Comparison of ENCODE assay signal across 25 cellular contexts in genomic region chr10:25047088-25047487, GRCh38. TPM values are rescaled to one million over a fixed set of nuclear protein-coding genes. Genes with fewer than 3 reads are reported as not detected.
"Had no signal": no experiment of that assay in that cellular context is flagged by ENCODE, and none has a peak within 500 bp of the region (broad histone marks: within the 10 kb centered on the region; RNA-seq: fewer than 3 reads in every experiment).

No MANE protein-coding gene starts in this region.

- H3K9me3 Mint-ChIP-seq: activated B cell treated with CpG ODN at 0.5 μM for 24 hours; activated naive CD8-positive, alpha-beta T cell treated with anti-CD3 and anti-CD28 coated beads, Interleukin-2, amount 10 ng/mL, durations not matched to agents 7 days and 5 days; immature natural killer cell had no signal

- H3K27ac ChIP-seq: sigmoid colon, spleen had no signal

- H3K4me3 ChIP-seq: sigmoid colon, spleen, thoracic aorta had no signal

- H3K27me3 ChIP-seq: sigmoid colon, spleen had no signal

- DNase-seq: activated B cell treated with CpG ODN at 0.5 μM for 24 hours; activated CD4-positive, alpha-beta memory T cell treated with anti-CD3 and anti-CD28 coated beads for 36 hours; activated CD4-positive, alpha-beta T cell treated with anti-CD3 and anti-CD28 coated beads for 36 hours; activated naive CD4-positive, alpha-beta T cell treated with Interleukin-2 at 50 U/mL for 16 hours; activated naive CD8-positive, alpha-beta T cell treated with anti-CD3 and anti-CD28 coated beads, Interleukin-2, amount 10 ng/mL, durations not matched to agents 7 days and 5 days; activated T-cell treated with anti-CD3 and anti-CD28 coated beads, Interleukin-2, amount 50 U/mL, for 48 hours; immature natural killer cell; mesendoderm; naive thymus-derived CD4-positive, alpha-beta T cell; occipital lobe; sigmoid colon; spleen; stimulated activated CD4-positive, alpha-beta T cell treated with anti-CD3 and anti-CD28 coated beads, Interleukin-4, amount 100 ng/mL, for 1 hour; stimulated activated naive CD4-positive, alpha-beta T cell; T1000 had no signal

- H3K27ac Mint-ChIP-seq: activated B cell treated with CpG ODN at 0.5 μM for 24 hours; activated CD4-positive, alpha-beta memory T cell treated with anti-CD3 and anti-CD28 coated beads for 36 hours; activated CD4-positive, alpha-beta T cell treated with anti-CD3 and anti-CD28 coated beads for 36 hours; activated naive CD8-positive, alpha-beta T cell treated with anti-CD3 and anti-CD28 coated beads, Interleukin-2, amount 10 ng/mL, durations not matched to agents 7 days and 5 days; immature natural killer cell; naive thymus-derived CD4-positive, alpha-beta T cell; T-helper 1 cell treated with Interleukin-12 subunit alpha and Interleukin-12 subunit beta and Interleukin-4 antibody, amounts not matched to agents 30 μg/mL and 1 μg/mL, for 36 hours; type B pancreatic cell had no signal

- FAIRE-seq: endometrium had no signal

- H3K4me1 Mint-ChIP-seq: activated B cell treated with CpG ODN at 0.5 μM for 24 hours; activated CD4-positive, alpha-beta T cell treated with anti-CD3 and anti-CD28 coated beads for 36 hours; activated naive CD8-positive, alpha-beta T cell treated with anti-CD3 and anti-CD28 coated beads, Interleukin-2, amount 10 ng/mL, durations not matched to agents 7 days and 5 days; neural crest cell had no signal

- H3K36me3 ChIP-seq: sigmoid colon, spleen, thoracic aorta had no signal

- H3K36me3 Mint-ChIP-seq: activated naive CD8-positive, alpha-beta T cell treated with anti-CD3 and anti-CD28 coated beads, Interleukin-2, amount 10 ng/mL, durations not matched to agents 7 days and 5 days; brain; naive thymus-derived CD4-positive, alpha-beta T cell; type B pancreatic cell had no signal

- ATAC-seq: activated CD4-positive, alpha-beta T cell treated with anti-CD3 and anti-CD28 coated beads for 36 hours; naive thymus-derived CD4-positive, alpha-beta T cell had no signal

- H3K4me1 ChIP-seq: spleen had no signal

- H3K4me3 Mint-ChIP-seq: activated B cell treated with CpG ODN at 0.5 μM for 24 hours; activated CD4-positive, alpha-beta memory T cell treated with anti-CD3 and anti-CD28 coated beads for 36 hours; activated CD4-positive, alpha-beta T cell treated with anti-CD3 and anti-CD28 coated beads for 36 hours; activated naive CD8-positive, alpha-beta T cell treated with anti-CD3 and anti-CD28 coated beads, Interleukin-2, amount 10 ng/mL, durations not matched to agents 7 days and 5 days; naive thymus-derived CD4-positive, alpha-beta T cell; neural crest cell; T-helper 1 cell treated with Interleukin-12 subunit alpha and Interleukin-12 subunit beta and Interleukin-4 antibody, amounts not matched to agents 30 μg/mL and 1 μg/mL, for 36 hours; type B pancreatic cell had no signal

- H3K9me3 ChIP-seq: sigmoid colon, spleen, thoracic aorta had no signal

RNA-seq across cellular contexts. Expression of gene ENKUR, which starts 31.1 kb away (rescaled TPM):
- total RNA-seq: activated B cell treated with CpG ODN at 0.5 μM for 24 hours; activated CD4-positive, alpha-beta memory T cell treated with anti-CD3 and anti-CD28 coated beads for 36 hours; activated naive CD8-positive, alpha-beta T cell treated with anti-CD3 and anti-CD28 coated beads, Interleukin-2, amount 10 ng/mL, durations not matched to agents 7 days and 5 days; cardiac septum; epithelial cell of proximal tubule; glomerular endothelial cell; lower leg skin; sigmoid colon had no signal
- polyA plus RNA-seq: naive thymus-derived CD4-positive, alpha-beta T cell had no signal
